ENCODE assay signal across 8 cellular contexts in the genomic region with DNA sequence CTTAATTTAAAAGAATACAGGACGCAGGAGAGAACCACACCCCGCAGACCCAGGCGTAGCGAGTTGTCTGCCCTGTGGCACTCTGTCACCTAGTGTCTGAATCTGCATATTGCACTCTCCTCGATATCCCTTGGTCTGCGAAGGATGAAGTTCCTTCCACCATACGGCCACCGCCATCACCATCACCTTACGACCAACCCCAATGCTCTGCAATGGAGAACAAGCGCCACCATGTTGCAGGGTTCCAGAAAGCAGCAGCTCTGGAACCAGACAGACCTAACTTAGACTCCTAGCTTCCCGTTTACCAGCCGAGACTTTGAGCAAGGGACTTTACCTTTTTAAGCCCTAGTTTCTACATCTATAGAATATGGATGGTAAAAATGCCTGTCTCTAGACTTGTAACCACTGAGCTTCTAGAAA.
DNase-seq lines count a peak whose midpoint lies in the region; ATAC-seq and TF ChIP-seq lines count a peak whose summit lies in the region.

No MANE protein-coding gene starts in this region.

- no peak overlapping the region for H3K23ac ChIP-seq in trophoblast cell (ENCODE audit: low read length)

- no peaks in the 10 kb centered on the region for H3K9me3 Mint-ChIP-seq in activated T-cell treated with anti-CD3 and anti-CD28 coated beads, Interleukin-2, amount 50 U/mL, for 24 hours

- H4K8ac ChIP-seq in trophoblast cell (ENCODE audit: low read depth, low read length), result peak overlapping the region; percentile 35

- H2BK12ac ChIP-seq in trophoblast cell (ENCODE audit: low read length), result peak overlapping the region; percentile 32

- peaks cover 8% of the 10 kb centered on the region for H3K79me1 ChIP-seq in trophoblast cell (ENCODE audit: low read length)

- peaks cover 6% of the 10 kb centered on the region for H3K9me3 ChIP-seq in trophoblast cell (ENCODE audit: insufficient read depth, low read depth, low read length)

- H3K4me1 ChIP-seq in trophoblast cell (ENCODE audit: control insufficient read depth in 1 of 2, insufficient read depth in 2 of 2, low read length in 2 of 2), result peaks cover 3 to 7% of the 10 kb centered on the region in 2 experiments

- H3K27ac ChIP-seq in trophoblast cell (ENCODE audit: low read depth, low read length), result no peak overlapping the region

- no peak overlapping the region for H3K18ac ChIP-seq in trophoblast cell (ENCODE audit: low read length)

- no peaks in the 10 kb centered on the region for H3K27me3 ChIP-seq in trophoblast cell (ENCODE audit: insufficient read depth, low read length)

- no peak overlapping the region for H2BK120ac ChIP-seq in trophoblast cell (ENCODE audit: insufficient read depth, low read length, poor library complexity)

- H3K27ac Mint-ChIP-seq in activated T-cell treated with anti-CD3 and anti-CD28 coated beads, Interleukin-2, amount 50 U/mL, for 24 hours, result no peak overlapping the region

- no CpG with 5 or more reads among the region's 12 CpGs for WGBS in trophoblast cell (ENCODE audit: extremely low coverage, insufficient coverage, insufficient read length)

- no peak overlapping the region for H3K4me3 Mint-ChIP-seq in activated T-cell treated with anti-CD3 and anti-CD28 coated beads, Interleukin-2, amount 50 U/mL, for 24 hours

- no peak overlapping the region for H2BK5ac ChIP-seq in trophoblast cell (ENCODE audit: low read depth, low read length, poor library complexity)

- H3K79me2 ChIP-seq in trophoblast cell (ENCODE audit: control insufficient read depth, insufficient read depth, low read length, poor library complexity), result no peaks in the 10 kb centered on the region

- peak; percentile 50 for DNase-seq in 8988T
- DNase-seq in GM12865 (ENCODE audit: low read depth), result peak; percentile 84
- peak; percentile 79 to 90 for DNase-seq in NCI-H524 (lab: John Stamatoyannopoulos, UW)
- DNase-seq in activated T-cell treated with anti-CD3 and anti-CD28 coated beads, Interleukin-2, amount 50 U/mL, for 24 hours, result peak; percentile 32
- DNase-seq in glomerular visceral epithelial cell (ENCODE audit: extremely low spot score), result peak; percentile 74
- DNase-seq in trophoblast cell, result peak; percentile 83 to 94
- no peak for DNase-seq in NCI-H1105 (lab: John Stamatoyannopoulos, UW)

- H4K91ac ChIP-seq in trophoblast cell (ENCODE audit: low read depth, low read length), result no peak overlapping the region

- no peak overlapping the region for H2AFZ ChIP-seq in trophoblast cell (ENCODE audit: insufficient read depth, low read length, poor library complexity)

- no peak overlapping the region for H2AK5ac ChIP-seq in trophoblast cell (ENCODE audit: low read length)

- no peak overlapping the region for H3K4ac ChIP-seq in trophoblast cell (ENCODE audit: low read depth, low read length)

- no peaks in the 10 kb centered on the region for H3K36me3 ChIP-seq in trophoblast cell (ENCODE audit: control insufficient read depth in 1 of 2, insufficient read depth in 2 of 2, low read length in 2 of 2)

- H3K4me3 ChIP-seq in GM12865 (ENCODE audit: low read depth, low read length) (no peak overlapping the region), trophoblast cell (ENCODE audit: low read depth, low read length) (no peak overlapping the region)

- peaks cover 38% of the 10 kb centered on the region for H3K27me3 Mint-ChIP-seq in activated T-cell treated with anti-CD3 and anti-CD28 coated beads, Interleukin-2, amount 50 U/mL, for 24 hours

- ATAC-seq in HG03025 (IDR thresholded peaks at IDR 0.05; ENCODE audit: low FRiP score, unreplicated experiment), result peak; percentile 98

- H3K14ac ChIP-seq in trophoblast cell (ENCODE audit: low read length), result no peak overlapping the region

- H3K4me2 ChIP-seq in trophoblast cell (ENCODE audit: low read length), result no peak overlapping the region

- H3K4me1 Mint-ChIP-seq in activated T-cell treated with anti-CD3 and anti-CD28 coated beads, Interleukin-2, amount 50 U/mL, for 24 hours (ENCODE audit: low read depth), result peaks cover 4% of the 10 kb centered on the region

- no peak overlapping the region for H3K9ac ChIP-seq in trophoblast cell (ENCODE audit: low read length)

- TF ChIP-seq CTCF in GM12865 (IDR thresholded peaks at IDR 0.05; ENCODE audit: insufficient read depth, low read depth, low read length, missing control alignments), result peak; percentile 74

- H3K36me3 Mint-ChIP-seq in activated T-cell treated with anti-CD3 and anti-CD28 coated beads, Interleukin-2, amount 50 U/mL, for 24 hours (ENCODE audit: low read depth), result no peaks in the 10 kb centered on the region

- H4K12ac ChIP-seq in trophoblast cell (ENCODE audit: low read depth, low read length), result no peak overlapping the region
